21 cellular contexts compared by ENCODE assay signal in genomic region chr13:20102776-20103175, GRCh38. TPM values are rescaled to one million over a fixed set of nuclear protein-coding genes. Genes with fewer than 3 reads are reported as not detected.
"Had no signal": no experiment of that assay in that cellular context is flagged by ENCODE, and none has a peak within 500 bp of the region (broad histone marks: within the 10 kb centered on the region; RNA-seq: fewer than 3 reads in every experiment).

No MANE protein-coding gene starts in this region.

- H3K36me3 ChIP-seq: esophagus squamous epithelium, lower lobe of right lung, sigmoid colon, thyroid gland had no signal

- H3K9me3 Mint-ChIP-seq: activated T-helper 1 cell treated with anti-CD3 and anti-CD28 coated beads, Interleukin-12 subunit alpha, Interleukin-12 subunit beta, Interleukin-2, Interleukin-4 antibody, amounts not matched to agents 30 ng/mL and 10 ng/mL and 1 ng/mL, durations not matched to agents 14 hours and 24 hours and 36 hours; dendritic cell treated with granulocyte-macrophage colony-stimulating factor and Interleukin-4, amounts not matched to agents 40 ng/mL and 50 ng/mL, for 4 days; mesothelial cell of epicardium; nephron progenitor cell; stimulated activated memory B cell treated with anti-CD40 and anti-IgM and Interleukin-4, amounts not matched to agents 10 μg/mL and 1 μg/mL and 100 μg/mL, for 72 hours had no signal

- H3K36me3 Mint-ChIP-seq: activated naive CD8-positive, alpha-beta T cell; mesothelial cell of epicardium; stimulated activated memory B cell treated with anti-CD40 and anti-IgM and Interleukin-4, amounts not matched to agents 10 μg/mL and 1 μg/mL and 100 μg/mL, for 72 hours had no signal

- H3K27me3 ChIP-seq: thyroid gland had no signal

- H3K4me3 ChIP-seq: lower lobe of right lung, sigmoid colon, thyroid gland had no signal

- H3K4me1 Mint-ChIP-seq: stimulated activated memory B cell treated with anti-CD40 and anti-IgM and Interleukin-4, amounts not matched to agents 10 μg/mL and 1 μg/mL and 100 μg/mL, for 72 hours had no signal

- H3K27ac Mint-ChIP-seq: activated naive CD8-positive, alpha-beta T cell; activated T-helper 1 cell treated with anti-CD3 and anti-CD28 coated beads, Interleukin-12 subunit alpha, Interleukin-12 subunit beta, Interleukin-2, Interleukin-4 antibody, amounts not matched to agents 30 ng/mL and 10 ng/mL and 1 ng/mL, durations not matched to agents 14 hours and 24 hours and 36 hours; dendritic cell treated with granulocyte-macrophage colony-stimulating factor and Interleukin-4, amounts not matched to agents 40 ng/mL and 50 ng/mL, for 4 days; mesothelial cell of epicardium; nephron progenitor cell; stimulated activated memory B cell treated with anti-CD40 and anti-IgM and Interleukin-4, amounts not matched to agents 10 μg/mL and 1 μg/mL and 100 μg/mL, for 72 hours had no signal

- H3K4me3 Mint-ChIP-seq: activated naive CD8-positive, alpha-beta T cell; activated T-helper 1 cell treated with anti-CD3 and anti-CD28 coated beads, Interleukin-12 subunit alpha, Interleukin-12 subunit beta, Interleukin-2, Interleukin-4 antibody, amounts not matched to agents 30 ng/mL and 10 ng/mL and 1 ng/mL, durations not matched to agents 14 hours and 24 hours and 36 hours; dendritic cell treated with granulocyte-macrophage colony-stimulating factor and Interleukin-4, amounts not matched to agents 40 ng/mL and 50 ng/mL, for 4 days; mesothelial cell of epicardium; nephron progenitor cell; stimulated activated memory B cell treated with anti-CD40 and anti-IgM and Interleukin-4, amounts not matched to agents 10 μg/mL and 1 μg/mL and 100 μg/mL, for 72 hours had no signal

- DNase-seq: activated CD4-positive, alpha-beta T cell treated with anti-CD3 and anti-CD28 coated beads, Interleukin-2, amount 50 U/mL, for 4 hours; activated gamma-delta T cell treated with Interleukin-2 at 50 U/mL for 16 hours; activated T-cell treated with anti-CD3 and anti-CD28 coated beads for 4 hours; effector CD8-positive, alpha-beta T cell; esophagus squamous epithelium; hippocampal formation; left colon; lower lobe of right lung; nephron progenitor cell; posterior cingulate gyrus; sigmoid colon; stimulated activated CD4-positive, alpha-beta T cell treated with anti-CD3 and anti-CD28 coated beads, Interleukin-4, amount 100 ng/mL, for 4 hours; T1000; thyroid gland had no signal

- H3K27ac ChIP-seq: esophagus squamous epithelium, lower lobe of right lung, sigmoid colon, thyroid gland had no signal

- H3K9me3 ChIP-seq: esophagus squamous epithelium, lower lobe of right lung, sigmoid colon, thyroid gland had no signal

- H3K4me1 ChIP-seq: lower lobe of right lung, sigmoid colon had no signal

- FAIRE-seq: islet of Langerhans, urothelium cell line had no signal

- ATAC-seq: left colon; stimulated activated memory B cell treated with anti-CD40 and anti-IgM and Interleukin-4, amounts not matched to agents 10 μg/mL and 1 μg/mL and 100 μg/mL, for 72 hours had no signal

RNA-seq across cellular contexts. Expression of gene GJA3, which starts 58.1 kb away (rescaled TPM):
- total RNA-seq: activated T-helper 1 cell treated with anti-CD3 and anti-CD28 coated beads, Interleukin-12 subunit alpha, Interleukin-12 subunit beta, Interleukin-2, Interleukin-4 antibody, amounts not matched to agents 30 ng/mL and 10 ng/mL and 1 ng/mL, durations not matched to agents 14 hours and 24 hours and 36 hours; left colon; lower lobe of right lung; sigmoid colon had no signal
